26 cellular contexts compared by ENCODE assay signal in genomic region chr2:118696786-118697465, GRCh38.
DNase-seq lines count a peak whose midpoint lies in the region; ATAC-seq, FAIRE-seq and TF ChIP-seq lines count a peak whose summit lies in the region.
"Had no signal": no experiment of that assay in that cellular context is flagged by ENCODE, and none has a peak within 500 bp of the region (broad histone marks: within the 10 kb centered on the region; RNA-seq: fewer than 3 reads in every experiment).

No MANE protein-coding gene starts in this region.

- DNase-seq in NCI-H82 (lab: John Stamatoyannopoulos, UW): peak; percentile 35
- no peak for DNase-seq in NCI-H82 treated with DMSO at 0.1 percent for 48 hours (lab: John Stamatoyannopoulos, UW; ENCODE audit: unreplicated experiment)
- no peak for DNase-seq in RWPE2 (ENCODE audit: low spot score)
- peak; percentile 9 to 72 for DNase-seq in fibroblast of lung (ENCODE audit: low read depth in 2 of 2)
- DNase-seq in urothelium cell line (ENCODE audit: low spot score): peak; percentile 43
- no peak for DNase-seq in GM12892 (ENCODE audit: insufficient read length)
- DNase-seq in activated T-cell treated with anti-CD3 and anti-CD28 coated beads, Interleukin-2, amount 50 U/mL, for 1 hour: no peak
- DNase-seq: activated CD4-positive, alpha-beta T cell treated with anti-CD3 and anti-CD28 coated beads for 48 hours; colonic mucosa; COR-L47; DMS79; effector memory CD8-positive, alpha-beta T cell; left colon; mesenchymal stem cell; naive thymus-derived CD4-positive, alpha-beta T cell; NCI-H1105 treated with DMSO at 0.1 percent for 48 hours; NCI-H2081 treated with DMSO at 0.1 percent for 48 hours; NCI-H510A; occipital lobe; SHP77 treated with DMSO at 0.1 percent for 48 hours; stimulated activated CD4-positive, alpha-beta T cell treated with anti-CD3 and anti-CD28 coated beads, Interleukin-4, amount 100 ng/mL, for 1 hour; stimulated activated naive CD4-positive, alpha-beta T cell; T-helper 1 cell had no signal

- no peak overlapping the region for H2AFZ ChIP-seq in fibroblast of lung (ENCODE audit: low read length)

- no peaks in the 10 kb centered on the region for H3K36me3 ChIP-seq in RWPE2 (ENCODE audit: low read depth)
- H3K36me3 ChIP-seq in fibroblast of lung (ENCODE audit: control insufficient read depth, insufficient read depth, low read length): no peaks in the 10 kb centered on the region
- H3K36me3 ChIP-seq: colonic mucosa, thoracic aorta had no signal

- no peaks in the 10 kb centered on the region for H4K20me1 ChIP-seq in fibroblast of lung (ENCODE audit: control insufficient read depth, extremely low read depth, insufficient read depth, low read length)

- no peak for TF ChIP-seq POLR2A in GM12892 (IDR thresholded peaks at IDR 0.05; ENCODE audit: low read depth, low read length)

- H3K79me2 ChIP-seq in fibroblast of lung (ENCODE audit: control insufficient read depth, insufficient read depth, low read length): no peaks in the 10 kb centered on the region

- TF ChIP-seq CTCF in RWPE2 (IDR thresholded peaks at IDR 0.05; ENCODE audit: poor library complexity, severe bottlenecking): no peak
- no peak for TF ChIP-seq CTCF in fibroblast of lung (conservative IDR thresholded peaks at IDR 0.05 in 1 of 2, IDR thresholded peaks at IDR 0.05 in 1 of 2; ENCODE audit: low read depth in 1 of 2, low read length in 2 of 2)

- H3K27ac ChIP-seq in RWPE2 (ENCODE audit: poor library complexity, severe bottlenecking) (peak overlapping the region; percentile 12), fibroblast of lung (ENCODE audit: insufficient read depth, low read length) (no peak overlapping the region)
- H3K27ac ChIP-seq: colonic mucosa, thoracic aorta had no signal

- H3K4me2 ChIP-seq in fibroblast of lung (ENCODE audit: extremely low read depth, insufficient read depth, low read length): no peak overlapping the region

- H3K4me1 ChIP-seq in RWPE2 (ENCODE audit: insufficient read depth, poor library complexity, severe bottlenecking) (peaks cover 8% of the 10 kb centered on the region), fibroblast of lung (ENCODE audit: control insufficient read depth, extremely low read depth, insufficient read depth, low read length) (no peaks in the 10 kb centered on the region)
- H3K4me1 ChIP-seq: colonic mucosa had no signal

- no peaks in the 10 kb centered on the region for H3K27me3 ChIP-seq in RWPE2 (ENCODE audit: insufficient read depth, poor library complexity, severe bottlenecking)
- H3K27me3 ChIP-seq in fibroblast of lung (ENCODE audit: control insufficient read depth, insufficient read depth, low read length): no peaks in the 10 kb centered on the region
- H3K27me3 ChIP-seq: colonic mucosa had no signal

- H3K4me3 ChIP-seq in RWPE2 (ENCODE audit: severe bottlenecking): no peak overlapping the region
- no peak overlapping the region for H3K4me3 ChIP-seq in fibroblast of lung (replicated peaks in 1 of 4; ENCODE audit: control extremely low read depth in 1 of 4, insufficient read depth in 1 of 4, low read depth in 3 of 4, low read length in 4 of 4)
- H3K4me3 ChIP-seq: colonic mucosa, thoracic aorta had no signal

- ATAC-seq in RWPE2 (ENCODE audit: low read depth): no peak
- ATAC-seq in HG02938 (IDR thresholded peaks at IDR 0.05; ENCODE audit: unreplicated experiment): no peak
- ATAC-seq: effector memory CD8-positive, alpha-beta T cell; left colon; naive thymus-derived CD4-positive, alpha-beta T cell had no signal

- H3K9ac ChIP-seq in fibroblast of lung (ENCODE audit: insufficient read depth, low read length): no peak overlapping the region

- H3K9me3 ChIP-seq in RWPE2 (ENCODE audit: severe bottlenecking): no peaks in the 10 kb centered on the region
- no peaks in the 10 kb centered on the region for H3K9me3 ChIP-seq in fibroblast of lung (ENCODE audit: control insufficient read depth, insufficient read depth, low read depth, low read length)
- H3K9me3 ChIP-seq: colonic mucosa, thoracic aorta had no signal

- FAIRE-seq in urothelium cell line (lab: Jason Lieb, UNC) (peak; percentile 13), GM12892 (lab: Jason Lieb, UNC) (no peak)
- FAIRE-seq: A204.1 had no signal

Comparison
In these comparisons a context has a peak if more than half of its experiments do, and no peak if none do; other contexts are left out.
1. DNase-seq: peak in NCI-H82 (single experiment), fibroblast of lung (2 of 2) and urothelium cell line (single experiment); none in NCI-H82 treated with DMSO at 0.1 percent for 48 hours (single experiment), RWPE2 (single experiment), GM12892 (single experiment) and activated T-cell treated with anti-CD3 and anti-CD28 coated beads, Interleukin-2, amount 50 U/mL, for 1 hour (single experiment).